13 cellular contexts compared by ENCODE assay signal in genomic region chr18:62452280-62452824, GRCh38.
A peak's percentile ranks its signal among the peaks of the same experiment; 100 is the strongest.
DNase-seq lines count a peak whose midpoint lies in the region; ATAC-seq and TF ChIP-seq lines count a peak whose summit lies in the region.
"Had no signal": no experiment of that assay in that cellular context is flagged by ENCODE, and none has a peak within 500 bp of the region (broad histone marks: within the 10 kb centered on the region; RNA-seq: fewer than 3 reads in every experiment).

No MANE protein-coding gene starts in this region.

- intact Hi-C loops in Calu3 (cut with micrococcal nuclease; ENCODE audit: unreplicated experiment) = loop anchor here (5.0 kb wide), 2 partner anchors 35 to 75 kb away; no protein-coding TSS in a partner anchor
- intact Hi-C loops in activated T-helper 2 cell treated with anti-CD3 and anti-CD28 coated beads, Interferon-gamma antibody, Interleukin-2, Interleukin-4, amounts not matched to agents 10 μg/mL and 5 μg/mL and 100 μg/mL, durations not matched to agents 14 hours and 24 hours and 36 hours (cut with micrococcal nuclease) = loop anchor here (2.0 to 5.0 kb wide), 2 partner anchors 54 to 55 kb away; no protein-coding TSS in a partner anchor

- no peak for TF ChIP-seq CTCF in Calu3 (IDR thresholded peaks at IDR 0.05; ENCODE audit: unreplicated experiment)
- TF ChIP-seq CTCF in Loucy (conservative IDR thresholded peaks at IDR 0.05; ENCODE audit: low read length) = no peak

- H3K79me1 ChIP-seq in neuronal stem cell (ENCODE audit: low read depth, low read length) = no peaks in the 10 kb centered on the region

- CTCF ChIA-PET in Calu3 (lab: Charles Lee) = no interaction called here

- no peak overlapping the region for H2BK5ac ChIP-seq in neuronal stem cell (ENCODE audit: low read length)

- H3K9me3 ChIP-seq in Loucy (ENCODE audit: insufficient read depth, low read depth, low read length) (no peaks in the 10 kb centered on the region), neuronal stem cell (replicated peaks in 1 of 2; ENCODE audit: control insufficient read depth in 2 of 2, insufficient read depth in 1 of 2, low read depth in 1 of 2, low read length in 2 of 2) (peaks cover 0 to 1% of the 10 kb centered on the region in 2 donors)
- H3K9me3 ChIP-seq: adrenal gland, thyroid gland had no signal

- no peak overlapping the region for H3K4me2 ChIP-seq in Loucy (ENCODE audit: low read depth, low read length, poor library complexity, severe bottlenecking)
- no peak overlapping the region for H3K4me2 ChIP-seq in neuronal stem cell (ENCODE audit: insufficient read depth, low read length, poor library complexity, severe bottlenecking)

- no peak overlapping the region for H2BK120ac ChIP-seq in neuronal stem cell (ENCODE audit: low read depth, low read length)

- H3K9me2 ChIP-seq in Loucy (replicated peaks; ENCODE audit: low read depth, low read length) = no peaks in the 10 kb centered on the region

- H3K27me3 Mint-ChIP-seq in Calu3 (ENCODE audit: unreplicated experiment) = no peaks in the 10 kb centered on the region
- no peaks in the 10 kb centered on the region for H3K27me3 Mint-ChIP-seq in activated T-helper 2 cell treated with anti-CD3 and anti-CD28 coated beads, Interferon-gamma antibody, Interleukin-2, Interleukin-4, amounts not matched to agents 10 μg/mL and 5 μg/mL and 100 μg/mL, durations not matched to agents 14 hours and 24 hours and 36 hours (ENCODE audit: low read depth)

- H3K4me3 ChIP-seq in Loucy (ENCODE audit: low read length, poor library complexity, severe bottlenecking) (no peak overlapping the region), neuronal stem cell (ENCODE audit: low read length in 2 of 2) (no peak overlapping the region)
- H3K4me3 ChIP-seq: adrenal gland, thyroid gland had no signal

- no peaks in the 10 kb centered on the region for H3K36me3 ChIP-seq in Loucy (ENCODE audit: insufficient read depth, low read length)
- no peaks in the 10 kb centered on the region for H3K36me3 ChIP-seq in neuronal stem cell (replicated peaks in 1 of 2; ENCODE audit: control insufficient read depth in 2 of 2, insufficient read depth in 2 of 2, low read length in 2 of 2)
- H3K36me3 ChIP-seq: adrenal gland, thyroid gland had no signal

- H3K14ac ChIP-seq in neuronal stem cell (ENCODE audit: low read length) = no peak overlapping the region

- peaks cover 16% of the 10 kb centered on the region for H3K36me3 Mint-ChIP-seq in Calu3 (ENCODE audit: insufficient read depth, unreplicated experiment)
- no peaks in the 10 kb centered on the region for H3K36me3 Mint-ChIP-seq in activated T-helper 2 cell treated with anti-CD3 and anti-CD28 coated beads, Interferon-gamma antibody, Interleukin-2, Interleukin-4, amounts not matched to agents 10 μg/mL and 5 μg/mL and 100 μg/mL, durations not matched to agents 14 hours and 24 hours and 36 hours (ENCODE audit: low read depth)

- H3K27ac Mint-ChIP-seq in Calu3 (ENCODE audit: unreplicated experiment) = peak overlapping the region; percentile 47
- H3K27ac Mint-ChIP-seq in activated T-helper 2 cell treated with anti-CD3 and anti-CD28 coated beads, Interferon-gamma antibody, Interleukin-2, Interleukin-4, amounts not matched to agents 10 μg/mL and 5 μg/mL and 100 μg/mL, durations not matched to agents 14 hours and 24 hours and 36 hours = peak overlapping the region; percentile 36

- H2AFZ ChIP-seq in Loucy (ENCODE audit: low read length) (peak overlapping the region; percentile 61; the same call in 1 of the 2 replicates), neuronal stem cell (ENCODE audit: low read length) (no peak overlapping the region)

- no peaks in the 10 kb centered on the region for H3K27me3 ChIP-seq in Loucy (ENCODE audit: insufficient read depth, low read length, poor library complexity, severe bottlenecking)
- peaks cover 0 to 4% (median 0%) of the 10 kb centered on the region in 3 experiments for H3K27me3 ChIP-seq in neuronal stem cell (ENCODE audit: control insufficient read depth in 3 of 3, insufficient read depth in 3 of 3, low read depth in 1 of 3, low read length in 3 of 3)
- H3K27me3 ChIP-seq: adrenal gland, thyroid gland had no signal

- H4K91ac ChIP-seq in neuronal stem cell (ENCODE audit: low read depth, low read length, poor library complexity) = no peak overlapping the region

- no peak overlapping the region for H4K8ac ChIP-seq in neuronal stem cell (ENCODE audit: low read depth, low read length)

- peak; percentile 35 for DNase-seq in Calu3
- DNase-seq in activated T-helper 2 cell treated with anti-CD3 and anti-CD28 coated beads, Interferon-gamma antibody, Interleukin-2, Interleukin-4, amounts not matched to agents 10 μg/mL and 5 μg/mL and 100 μg/mL, durations not matched to agents 14 hours and 24 hours and 36 hours (ENCODE audit: low spot score) = no peak
- peak; percentile 24 for DNase-seq in myocyte (ENCODE audit: low read depth)
- no peak for DNase-seq in NCI-H2227 (lab: John Stamatoyannopoulos, UW; ENCODE audit: unreplicated experiment)
- no peak for DNase-seq in neuronal stem cell (ENCODE audit: low spot score)
- DNase-seq: activated CD4-positive, CD25-positive, alpha-beta regulatory T cell treated with anti-CD3 and anti-CD28 coated beads, Interleukin-2, amount 50 U/mL, for 72 hours; effector CD4-positive, alpha-beta T cell; NCI-H1417; thyroid gland had no signal

- H3K9ac ChIP-seq in Loucy (ENCODE audit: low read depth, low read length, poor library complexity, severe bottlenecking) (no peak overlapping the region), neuronal stem cell (ENCODE audit: low read depth, low read length, poor library complexity) (no peak overlapping the region)

- H2AK5ac ChIP-seq in neuronal stem cell (ENCODE audit: low read depth, low read length) = no peak overlapping the region

- H3K18ac ChIP-seq in neuronal stem cell (ENCODE audit: low read length) = no peak overlapping the region

- H3F3A ChIP-seq in Loucy (ENCODE audit: low read depth) = no peaks in the 10 kb centered on the region

- H3K4me1 ChIP-seq in Loucy (ENCODE audit: insufficient read depth, low read length, poor library complexity, severe bottlenecking) (no peaks in the 10 kb centered on the region), neuronal stem cell (ENCODE audit: control insufficient read depth in 2 of 2, insufficient read depth in 1 of 2, low read depth in 1 of 2, low read length in 2 of 2) (no peaks in the 10 kb centered on the region)

- H3K4me3 Mint-ChIP-seq in Calu3 (ENCODE audit: low read depth, unreplicated experiment) = no peak overlapping the region
- H3K4me3 Mint-ChIP-seq in activated T-helper 2 cell treated with anti-CD3 and anti-CD28 coated beads, Interferon-gamma antibody, Interleukin-2, Interleukin-4, amounts not matched to agents 10 μg/mL and 5 μg/mL and 100 μg/mL, durations not matched to agents 14 hours and 24 hours and 36 hours (ENCODE audit: low read depth) = no peak overlapping the region

- no peaks in the 10 kb centered on the region for H4K20me1 ChIP-seq in Loucy (ENCODE audit: insufficient read depth, low read length, poor library complexity, severe bottlenecking)

- no peak overlapping the region for H2BK15ac ChIP-seq in neuronal stem cell (ENCODE audit: low read length)

- peaks cover 43% of the 10 kb centered on the region for H3K4me1 Mint-ChIP-seq in Calu3 (ENCODE audit: low read depth, unreplicated experiment)
- H3K4me1 Mint-ChIP-seq in activated T-helper 2 cell treated with anti-CD3 and anti-CD28 coated beads, Interferon-gamma antibody, Interleukin-2, Interleukin-4, amounts not matched to agents 10 μg/mL and 5 μg/mL and 100 μg/mL, durations not matched to agents 14 hours and 24 hours and 36 hours (ENCODE audit: low read depth) = peaks cover 24% of the 10 kb centered on the region

- no peak overlapping the region for H3K4ac ChIP-seq in neuronal stem cell (ENCODE audit: low read length)

- H3K27ac ChIP-seq in neuronal stem cell (replicated peaks; ENCODE audit: low read length) = no peak overlapping the region
- H3K27ac ChIP-seq: thyroid gland had no signal

- no peak overlapping the region for H3K23ac ChIP-seq in neuronal stem cell (ENCODE audit: low read depth, low read length, poor library complexity)

- H3K9me3 Mint-ChIP-seq in Calu3 (ENCODE audit: low read depth, unreplicated experiment) = no peaks in the 10 kb centered on the region
- no peaks in the 10 kb centered on the region for H3K9me3 Mint-ChIP-seq in activated T-helper 2 cell treated with anti-CD3 and anti-CD28 coated beads, Interferon-gamma antibody, Interleukin-2, Interleukin-4, amounts not matched to agents 10 μg/mL and 5 μg/mL and 100 μg/mL, durations not matched to agents 14 hours and 24 hours and 36 hours

- no CpG with 5 or more reads among the region's 5 CpGs for WGBS in neuronal stem cell (ENCODE audit: extremely low coverage in 2 of 2, insufficient read length in 2 of 2, insufficient replicate concordance in 1 of 2), 2 donors

- ATAC-seq in GM21529 (IDR thresholded peaks at IDR 0.05; ENCODE audit: unreplicated experiment) = no peak
- no peak for ATAC-seq in GM21381 (IDR thresholded peaks at IDR 0.05; ENCODE audit: unreplicated experiment)

- H3K79me2 ChIP-seq in Loucy (ENCODE audit: insufficient read depth, low read length) = no peaks in the 10 kb centered on the region

- BruUV-seq in Calu3 (replicated peaks; lab: Mats Ljungman, UMichigan) = no TSS peak

- H2BK12ac ChIP-seq in neuronal stem cell (ENCODE audit: low read length) = no peak overlapping the region

Comparison
In these comparisons a context has a peak if more than half of its experiments do, and no peak if none do; other contexts are left out.
1. DNase-seq: peak in Calu3 (single experiment) and myocyte (single experiment); none in activated T-helper 2 cell treated with anti-CD3 and anti-CD28 coated beads, Interferon-gamma antibody, Interleukin-2, Interleukin-4, amounts not matched to agents 10 μg/mL and 5 μg/mL and 100 μg/mL, durations not matched to agents 14 hours and 24 hours and 36 hours (single experiment), NCI-H2227 (single experiment) and neuronal stem cell (single experiment).